9 cellular contexts compared by ENCODE assay signal in genomic region chr17:35088647-35088910, GRCh38. TPM values are rescaled to one million over a fixed set of nuclear protein-coding genes. Genes with fewer than 3 reads are reported as not detected.
A peak's percentile ranks its signal among the peaks of the same experiment; 100 is the strongest.
DNase-seq lines count a peak whose midpoint lies in the region; ATAC-seq and TF ChIP-seq lines count a peak whose summit lies in the region.
"Had no signal": no experiment of that assay in that cellular context is flagged by ENCODE, and none has a peak within 500 bp of the region (broad histone marks: within the 10 kb centered on the region; RNA-seq: fewer than 3 reads in every experiment).

No MANE protein-coding gene starts in this region.

- intact Hi-C loops in activated CD4-positive, alpha-beta T cell treated with anti-CD3 and anti-CD28 coated beads, Interleukin-2, amount 10 ng/mL, durations not matched to agents 24 days and 14 days (cut with micrococcal nuclease) = loop anchor here (1.0 to 10.0 kb wide), 3 partner anchors 25 to 704 kb away; partner anchors contain the start of gene RFFL

- peak overlapping the region; percentile 96 for H3K27ac Mint-ChIP-seq in activated CD4-positive, alpha-beta T cell treated with anti-CD3 and anti-CD28 coated beads, Interleukin-2, amount 10 ng/mL, durations not matched to agents 24 days and 14 days

- peak overlapping the region; percentile 90 to 98 (median 94) for H3K4me3 ChIP-seq in Peyer's patch
- peak overlapping the region; percentile 97 for H3K4me3 ChIP-seq in osteoblast (ENCODE audit: insufficient read depth, low read length)

- no peaks in the 10 kb centered on the region for H3K36me3 ChIP-seq in Peyer's patch
- no peaks in the 10 kb centered on the region for H3K36me3 ChIP-seq in osteoblast (ENCODE audit: insufficient read depth, low read length)

- no peak for DNase-seq in activated CD4-positive, alpha-beta T cell treated with anti-CD3 and anti-CD28 coated beads, Interleukin-2, amount 10 ng/mL, durations not matched to agents 24 days and 14 days
- DNase-seq in activated CD4-positive, alpha-beta T cell treated with anti-CD3 and anti-CD28 coated beads for 48 hours = no peak
- peak in 1 of 3 donors; percentile 81 for DNase-seq in Peyer's patch
- no peak for DNase-seq in epithelial cell of prostate (ENCODE audit: low read depth, low spot score)
- DNase-seq in osteoblast (ENCODE audit: insufficient read length, low spot score, missing footprints) = no peak
- no peak for DNase-seq in T-helper 9 cell
- no peak for DNase-seq in iPS-NIHi7 (ENCODE audit: extremely low spot score)

- peak overlapping the region; percentile 93 for H3K4me2 ChIP-seq in osteoblast (ENCODE audit: insufficient read depth, low read length)

- peaks cover 50% of the 10 kb centered on the region for H3K79me2 ChIP-seq in osteoblast (ENCODE audit: insufficient read depth, low read length)

- no peak for TF ChIP-seq POLR2A in Peyer's patch (IDR thresholded peaks at IDR 0.05)

- H3K27me3 ChIP-seq in Peyer's patch (no peaks in the 10 kb centered on the region), osteoblast (ENCODE audit: insufficient read depth, low read length) (no peaks in the 10 kb centered on the region)

- H4K20me1 ChIP-seq in osteoblast (ENCODE audit: insufficient read depth, low read length) = no peaks in the 10 kb centered on the region

- no peaks in the 10 kb centered on the region for H3K27me3 Mint-ChIP-seq in activated CD4-positive, alpha-beta T cell treated with anti-CD3 and anti-CD28 coated beads, Interleukin-2, amount 10 ng/mL, durations not matched to agents 24 days and 14 days

- no peaks in the 10 kb centered on the region for H3K9me3 Mint-ChIP-seq in activated CD4-positive, alpha-beta T cell treated with anti-CD3 and anti-CD28 coated beads, Interleukin-2, amount 10 ng/mL, durations not matched to agents 24 days and 14 days

- H3K4me1 Mint-ChIP-seq in activated CD4-positive, alpha-beta T cell treated with anti-CD3 and anti-CD28 coated beads, Interleukin-2, amount 10 ng/mL, durations not matched to agents 24 days and 14 days = peaks cover 44% of the 10 kb centered on the region

- H3K4me1 ChIP-seq in Peyer's patch (peaks cover 0 to 31% (median 4%) of the 10 kb centered on the region in 4 donors), osteoblast (ENCODE audit: insufficient read depth, low read length) (peaks cover 13% of the 10 kb centered on the region)

- H3K27ac ChIP-seq in Peyer's patch = peak overlapping the region; percentile 96 to 99 (median 98)
- peak overlapping the region; percentile 90 for H3K27ac ChIP-seq in epithelial cell of prostate
- H3K27ac ChIP-seq in osteoblast (ENCODE audit: low read depth, low read length) = peak overlapping the region; percentile 68

- H3K4me3 Mint-ChIP-seq in activated CD4-positive, alpha-beta T cell treated with anti-CD3 and anti-CD28 coated beads, Interleukin-2, amount 10 ng/mL, durations not matched to agents 24 days and 14 days = peak overlapping the region; percentile 95

- TF ChIP-seq CTCF in Peyer's patch (IDR thresholded peaks at IDR 0.05) (no peak), osteoblast (IDR thresholded peaks at IDR 0.05; ENCODE audit: extremely low read depth, low read depth, low read length) (no peak)

- peak overlapping the region; percentile 89 for H2AFZ ChIP-seq in osteoblast (ENCODE audit: low read length)

- H3K36me3 Mint-ChIP-seq in activated CD4-positive, alpha-beta T cell treated with anti-CD3 and anti-CD28 coated beads, Interleukin-2, amount 10 ng/mL, durations not matched to agents 24 days and 14 days (ENCODE audit: low read depth) = peaks cover 2% of the 10 kb centered on the region

- no peak for ATAC-seq in HG02642 (IDR thresholded peaks at IDR 0.05; ENCODE audit: poor library complexity, unreplicated experiment)

- H3K9me3 ChIP-seq in Peyer's patch (no peaks in the 10 kb centered on the region), osteoblast (ENCODE audit: low read depth, low read length) (no peaks in the 10 kb centered on the region)

RNA-seq across cellular contexts. Expression of gene RFFL, which starts 25.1 kb away (rescaled TPM):
- 23.5 TPM in 2 replicates for total RNA-seq in activated CD4-positive, alpha-beta T cell treated with anti-CD3 and anti-CD28 coated beads, Interleukin-2, amount 10 ng/mL, durations not matched to agents 24 days and 14 days
- total RNA-seq in Peyer's patch = 10 to 100 TPM; 33.0 to 76.7 (median 43.0) TPM
- total RNA-seq in osteoblast = 15.2 and 15.6 TPM in 2 replicates

RNA-seq across cellular contexts. Expression of gene RAD51D, which starts 31.1 kb away (rescaled TPM):
- total RNA-seq in activated CD4-positive, alpha-beta T cell treated with anti-CD3 and anti-CD28 coated beads, Interleukin-2, amount 10 ng/mL, durations not matched to agents 24 days and 14 days = 32.6 and 35.2 TPM in 2 replicates
- total RNA-seq in Peyer's patch (10 to 100 TPM in 3 of 4 donors, 1 to 10 TPM in 1; 6.3 to 18.2 (median 14.7) TPM), osteoblast (14.8 and 19.7 TPM in 2 replicates)

RNA-seq across cellular contexts. Expression of gene FNDC8, which starts 32.8 kb away (rescaled TPM):
- not detected in 2 replicates for total RNA-seq in activated CD4-positive, alpha-beta T cell treated with anti-CD3 and anti-CD28 coated beads, Interleukin-2, amount 10 ng/mL, durations not matched to agents 24 days and 14 days
- total RNA-seq in Peyer's patch = not detected
- not detected in 2 replicates for total RNA-seq in osteoblast
- total RNA-seq: glomerular endothelial cell had no signal

RNA-seq across cellular contexts. Expression of gene NLE1, which starts 53.5 kb away (rescaled TPM):
- total RNA-seq in activated CD4-positive, alpha-beta T cell treated with anti-CD3 and anti-CD28 coated beads, Interleukin-2, amount 10 ng/mL, durations not matched to agents 24 days and 14 days = 45.3 and 47.9 TPM in 2 replicates
- total RNA-seq in Peyer's patch (10 to 100 TPM in 1 of 4 donors, 1 to 10 TPM in 3; 5.1 to 11.7 (median 8.3) TPM), osteoblast (13.3 and 15.6 TPM in 2 replicates)

RNA-seq across cellular contexts. Expression of gene UNC45B, which starts 59.0 kb away (rescaled TPM):
- total RNA-seq in activated CD4-positive, alpha-beta T cell treated with anti-CD3 and anti-CD28 coated beads, Interleukin-2, amount 10 ng/mL, durations not matched to agents 24 days and 14 days = not detected in 2 replicates
- not detected for total RNA-seq in Peyer's patch
- total RNA-seq in osteoblast = not detected in 2 replicates
